12 cellular contexts compared by ENCODE assay signal in the genomic region with DNA sequence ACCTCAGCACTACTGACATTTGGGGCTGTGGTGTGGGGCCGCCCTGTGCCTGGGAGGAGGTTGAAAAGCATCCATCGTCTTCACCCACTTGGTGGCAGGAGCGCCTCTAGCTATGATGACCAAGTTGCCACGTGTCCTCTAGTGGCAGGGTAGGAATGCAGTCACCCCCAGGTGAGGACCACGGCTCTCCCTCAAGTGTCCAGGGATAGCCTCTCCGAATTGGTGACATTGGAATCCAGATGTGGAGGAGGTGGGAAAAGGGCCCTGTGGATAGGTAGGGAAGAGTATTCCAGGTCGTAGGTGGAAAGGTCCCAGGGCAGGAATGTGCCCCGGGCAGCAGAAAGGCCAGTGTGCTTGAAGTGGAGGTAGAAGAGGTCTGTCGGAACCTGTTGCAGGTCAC. TPM values are rescaled to one million over a fixed set of nuclear protein-coding genes. Genes with fewer than 3 reads are reported as not detected.
A peak's percentile ranks its signal among the peaks of the same experiment; 100 is the strongest.
DNase-seq lines count a peak whose midpoint lies in the region; ATAC-seq and TF ChIP-seq lines count a peak whose summit lies in the region.
"Had no signal": no experiment of that assay in that cellular context is flagged by ENCODE, and none has a peak within 500 bp of the region (broad histone marks: within the 10 kb centered on the region; RNA-seq: fewer than 3 reads in every experiment).

No MANE protein-coding gene starts in this region.

- H2AFZ ChIP-seq in MM.1S (ENCODE audit: low read length): no peak overlapping the region

- no peaks in the 10 kb centered on the region for H3K27me3 Mint-ChIP-seq in activated naive CD8-positive, alpha-beta T cell
- no peaks in the 10 kb centered on the region for H3K27me3 Mint-ChIP-seq in activated naive CD8-positive, alpha-beta T cell treated with anti-CD3 and anti-CD28 coated beads for 36 hours
- no peaks in the 10 kb centered on the region for H3K27me3 Mint-ChIP-seq in stimulated activated memory B cell treated with anti-CD40 and anti-IgM and Interleukin-4, amounts not matched to agents 10 μg/mL and 1 μg/mL and 100 μg/mL, for 72 hours

- 0 out of 2 replicates have a peak overlapping the region, but pooled peaks have one; percentile 36 for H3K4me2 ChIP-seq in MM.1S (ENCODE audit: low read depth, low read length)

- H3K4me3 Mint-ChIP-seq in activated naive CD8-positive, alpha-beta T cell: no peak overlapping the region
- no peak overlapping the region for H3K4me3 Mint-ChIP-seq in activated naive CD8-positive, alpha-beta T cell treated with anti-CD3 and anti-CD28 coated beads for 36 hours
- no peak overlapping the region for H3K4me3 Mint-ChIP-seq in stimulated activated memory B cell treated with anti-CD40 and anti-IgM and Interleukin-4, amounts not matched to agents 10 μg/mL and 1 μg/mL and 100 μg/mL, for 72 hours

- no peaks in the 10 kb centered on the region for H4K20me1 ChIP-seq in MM.1S (ENCODE audit: insufficient read depth, low read length)

- peaks cover 17% of the 10 kb centered on the region for H3K27me3 ChIP-seq in MM.1S (replicated peaks; ENCODE audit: insufficient read depth, low read length)
- H3K27me3 ChIP-seq: BLaER1 treated with 17β-estradiol and CSF1 and Interleukin-3, amounts not matched to agents 10 nM and 100 nM; sigmoid colon had no signal

- H3K9me3 Mint-ChIP-seq in activated naive CD8-positive, alpha-beta T cell (ENCODE audit: low read depth): no peaks in the 10 kb centered on the region
- no peaks in the 10 kb centered on the region for H3K9me3 Mint-ChIP-seq in activated naive CD8-positive, alpha-beta T cell treated with anti-CD3 and anti-CD28 coated beads for 36 hours
- no peaks in the 10 kb centered on the region for H3K9me3 Mint-ChIP-seq in stimulated activated memory B cell treated with anti-CD40 and anti-IgM and Interleukin-4, amounts not matched to agents 10 μg/mL and 1 μg/mL and 100 μg/mL, for 72 hours

- DNase-seq in activated naive CD8-positive, alpha-beta T cell treated with anti-CD3 and anti-CD28 coated beads for 36 hours: no peak
- DNase-seq in MM.1S: no peak
- peak; percentile 17 for DNase-seq in dermis blood vessel endothelial cell
- DNase-seq in NCI-H69 (lab: John Stamatoyannopoulos, UW): no peak
- DNase-seq in DMS153 treated with DMSO at 0.1 percent for 48 hours (lab: John Stamatoyannopoulos, UW; ENCODE audit: unreplicated experiment): no peak
- DNase-seq in NCI-H1694 treated with DMSO at 0.1 percent for 48 hours (lab: John Stamatoyannopoulos, UW): no peak
- DNase-seq: activated effector memory CD4-positive, alpha-beta T cell treated with Interleukin-2 at 50 U/mL for 16 hours; cortex of kidney; sigmoid colon had no signal

- no peak overlapping the region for H3K4me3 ChIP-seq in MM.1S (ENCODE audit: low read length)
- H3K4me3 ChIP-seq: BLaER1 treated with 17β-estradiol and CSF1 and Interleukin-3, amounts not matched to agents 10 nM and 100 nM; sigmoid colon had no signal

- no peak overlapping the region for H3K27ac ChIP-seq in MM.1S (ENCODE audit: low read length)
- H3K27ac ChIP-seq: BLaER1 treated with 17β-estradiol and CSF1 and Interleukin-3, amounts not matched to agents 10 nM and 100 nM had no signal

- H3K9me3 ChIP-seq in MM.1S (replicated peaks; ENCODE audit: insufficient read depth, low read length): no peaks in the 10 kb centered on the region
- H3K9me3 ChIP-seq: BLaER1 treated with 17β-estradiol and CSF1 and Interleukin-3, amounts not matched to agents 10 nM and 100 nM; sigmoid colon had no signal

- peaks cover 4% of the 10 kb centered on the region for H3K4me1 Mint-ChIP-seq in activated naive CD8-positive, alpha-beta T cell (ENCODE audit: low read depth)
- H3K4me1 Mint-ChIP-seq in activated naive CD8-positive, alpha-beta T cell treated with anti-CD3 and anti-CD28 coated beads for 36 hours: peaks cover 2% of the 10 kb centered on the region
- peaks cover 29% of the 10 kb centered on the region for H3K4me1 Mint-ChIP-seq in stimulated activated memory B cell treated with anti-CD40 and anti-IgM and Interleukin-4, amounts not matched to agents 10 μg/mL and 1 μg/mL and 100 μg/mL, for 72 hours

- H3K27ac Mint-ChIP-seq in activated naive CD8-positive, alpha-beta T cell: peak overlapping the region; percentile 50
- no peak overlapping the region for H3K27ac Mint-ChIP-seq in activated naive CD8-positive, alpha-beta T cell treated with anti-CD3 and anti-CD28 coated beads for 36 hours
- H3K27ac Mint-ChIP-seq in stimulated activated memory B cell treated with anti-CD40 and anti-IgM and Interleukin-4, amounts not matched to agents 10 μg/mL and 1 μg/mL and 100 μg/mL, for 72 hours: peak overlapping the region; percentile 99

- ATAC-seq in stimulated activated memory B cell treated with anti-CD40 and anti-IgM and Interleukin-4, amounts not matched to agents 10 μg/mL and 1 μg/mL and 100 μg/mL, for 72 hours: peak; percentile 44

- peak; percentile 27 for TF ChIP-seq CTCF in MM.1S (IDR thresholded peaks at IDR 0.05; ENCODE audit: low read length)

- H3K36me3 Mint-ChIP-seq in activated naive CD8-positive, alpha-beta T cell: no peaks in the 10 kb centered on the region
- H3K36me3 Mint-ChIP-seq in activated naive CD8-positive, alpha-beta T cell treated with anti-CD3 and anti-CD28 coated beads for 36 hours: peaks cover 2% of the 10 kb centered on the region
- peaks cover 27% of the 10 kb centered on the region for H3K36me3 Mint-ChIP-seq in stimulated activated memory B cell treated with anti-CD40 and anti-IgM and Interleukin-4, amounts not matched to agents 10 μg/mL and 1 μg/mL and 100 μg/mL, for 72 hours

- H3K36me3 ChIP-seq in MM.1S (replicated peaks; ENCODE audit: insufficient read depth, low read length): no peaks in the 10 kb centered on the region

- no peaks in the 10 kb centered on the region for H3F3A ChIP-seq in MM.1S (ENCODE audit: insufficient read depth, low read length)

- no peak overlapping the region for H3K9ac ChIP-seq in MM.1S (ENCODE audit: low read length)
- H3K9ac ChIP-seq: BLaER1 treated with 17β-estradiol and CSF1 and Interleukin-3, amounts not matched to agents 10 nM and 100 nM had no signal

- no peaks in the 10 kb centered on the region for H3K79me2 ChIP-seq in MM.1S (ENCODE audit: low read length)

- no peaks in the 10 kb centered on the region for H3K9me2 ChIP-seq in MM.1S (replicated peaks; ENCODE audit: insufficient read depth, low read length)

- no peaks in the 10 kb centered on the region for H3K4me1 ChIP-seq in MM.1S (ENCODE audit: low read length)

RNA-seq across cellular contexts. Expression of gene ARHGEF18, which starts 37.6 kb away (rescaled TPM):
- total RNA-seq in activated naive CD8-positive, alpha-beta T cell treated with anti-CD3 and anti-CD28 coated beads for 36 hours: 10 to 100 TPM; 26.3 to 30.8 TPM
- total RNA-seq in dermis blood vessel endothelial cell: 37.8 and 45.3 TPM in 2 replicates
